Comparison of ENCODE assay signal across 8 cellular contexts in genomic region chr12:95205685-95206084, GRCh38. TPM values are rescaled to one million over a fixed set of nuclear protein-coding genes. Genes with fewer than 3 reads are reported as not detected.
DNase-seq lines count a peak whose midpoint lies in the region; ATAC-seq and TF ChIP-seq lines count a peak whose summit lies in the region.

No MANE protein-coding gene starts in this region.

- no peak for TF ChIP-seq CTCF in heart left ventricle (IDR thresholded peaks at IDR 0.05)

- H3K36me3 ChIP-seq in heart left ventricle: peaks cover 0 to 6% (median 0%) of the 10 kb centered on the region in 9 donors

- intact Hi-C loops in heart left ventricle (cut with DNase I) (loop anchor here in 1 of 10 donors (10.0 kb wide), 1 partner anchor 71 kb away; no protein-coding TSS in a partner anchor), sciatic nerve (cut with DNase I) (no loop called here)
- intact Hi-C loops in activated naive CD4-positive, alpha-beta T cell treated with anti-CD3 and anti-CD28 coated beads for 36 hours (cut with micrococcal nuclease): no loop called here

- peak; percentile 28 for ATAC-seq in activated T-helper 17 cell treated with anti-CD3 and anti-CD28 coated beads, Interleukin-2, amount 50 U/mL, for 72 hours (replicated peaks)
- ATAC-seq in heart left ventricle (peak; percentile 33 to 53 (median 50)), sciatic nerve (peak; percentile 86), GM18858 (IDR thresholded peaks at IDR 0.05; ENCODE audit: unreplicated experiment) (no peak), HG03520 (IDR thresholded peaks at IDR 0.05; ENCODE audit: unreplicated experiment) (no peak), T-helper 17 cell (no peak)

- CTCF ChIA-PET in activated naive CD4-positive, alpha-beta T cell treated with anti-CD3 and anti-CD28 coated beads for 36 hours (lab: Charles Lee): interaction anchor here (0.6 kb wide), 1 partner anchor 133 kb away, joined by 3 read pairs; no protein-coding TSS in a partner anchor

- TF ChIP-seq POLR2A in heart left ventricle (IDR thresholded peaks at IDR 0.05): no peak

- H3K27me3 Mint-ChIP-seq in activated T-helper 17 cell treated with anti-CD3 and anti-CD28 coated beads, Interleukin-2, amount 50 U/mL, for 72 hours: no peaks in the 10 kb centered on the region
- H3K27me3 Mint-ChIP-seq in activated naive CD4-positive, alpha-beta T cell treated with anti-CD3 and anti-CD28 coated beads for 36 hours (ENCODE audit: low read depth): no peaks in the 10 kb centered on the region
- peaks cover under 1% of the 10 kb centered on the region for H3K27me3 Mint-ChIP-seq in T-helper 17 cell

- no peaks in the 10 kb centered on the region for H3K36me3 Mint-ChIP-seq in activated T-helper 17 cell treated with anti-CD3 and anti-CD28 coated beads, Interleukin-2, amount 50 U/mL, for 72 hours (ENCODE audit: low read depth)
- H3K36me3 Mint-ChIP-seq in activated naive CD4-positive, alpha-beta T cell treated with anti-CD3 and anti-CD28 coated beads for 36 hours (ENCODE audit: low read depth): no peaks in the 10 kb centered on the region
- no peaks in the 10 kb centered on the region for H3K36me3 Mint-ChIP-seq in T-helper 17 cell (ENCODE audit: low read depth)

- no peak overlapping the region for H3K27ac Mint-ChIP-seq in activated T-helper 17 cell treated with anti-CD3 and anti-CD28 coated beads, Interleukin-2, amount 50 U/mL, for 72 hours
- H3K27ac Mint-ChIP-seq in activated naive CD4-positive, alpha-beta T cell treated with anti-CD3 and anti-CD28 coated beads for 36 hours: no peak overlapping the region
- no peak overlapping the region for H3K27ac Mint-ChIP-seq in T-helper 17 cell

- H3K27me3 ChIP-seq in heart left ventricle: no peaks in the 10 kb centered on the region

- WGBS in heart left ventricle, 4 donors: 17 to 49% (median 38%) methylated on average over 2 to 4 of the region's 4 CpGs

- H3K4me3 Mint-ChIP-seq in activated T-helper 17 cell treated with anti-CD3 and anti-CD28 coated beads, Interleukin-2, amount 50 U/mL, for 72 hours: no peak overlapping the region
- no peak overlapping the region for H3K4me3 Mint-ChIP-seq in activated naive CD4-positive, alpha-beta T cell treated with anti-CD3 and anti-CD28 coated beads for 36 hours
- no peak overlapping the region for H3K4me3 Mint-ChIP-seq in T-helper 17 cell

- H3K9me3 Mint-ChIP-seq in activated T-helper 17 cell treated with anti-CD3 and anti-CD28 coated beads, Interleukin-2, amount 50 U/mL, for 72 hours: no peaks in the 10 kb centered on the region
- H3K9me3 Mint-ChIP-seq in activated naive CD4-positive, alpha-beta T cell treated with anti-CD3 and anti-CD28 coated beads for 36 hours: no peaks in the 10 kb centered on the region

- peak overlapping the region in 11 of 12 donors; percentile 10 to 90 (median 75) for H3K27ac ChIP-seq in heart left ventricle

- H3K9me3 ChIP-seq in heart left ventricle: no peaks in the 10 kb centered on the region
- H3K9me3 ChIP-seq in T-helper 17 cell (ENCODE audit: control insufficient read depth, low read length, poor library complexity, severe bottlenecking): no peaks in the 10 kb centered on the region

- H3K4me3 ChIP-seq in heart left ventricle: no peak overlapping the region

- peaks cover 5% of the 10 kb centered on the region for H3K4me1 Mint-ChIP-seq in activated T-helper 17 cell treated with anti-CD3 and anti-CD28 coated beads, Interleukin-2, amount 50 U/mL, for 72 hours
- peaks cover 18% of the 10 kb centered on the region for H3K4me1 Mint-ChIP-seq in activated naive CD4-positive, alpha-beta T cell treated with anti-CD3 and anti-CD28 coated beads for 36 hours (ENCODE audit: low read depth)
- H3K4me1 Mint-ChIP-seq in T-helper 17 cell: peaks cover 3% of the 10 kb centered on the region

- DNase-seq in GM04503 (ENCODE audit: low read depth): peak; percentile 50
- DNase-seq in heart left ventricle: peak in 2 of 5 donors; percentile 20 to 33
- DNase-seq in sciatic nerve (ENCODE audit: low spot score): no peak
- DNase-seq in activated naive CD4-positive, alpha-beta T cell treated with anti-CD3 and anti-CD28 coated beads for 36 hours: no peak
- no peak for DNase-seq in T-helper 17 cell

- H3K4me1 ChIP-seq in heart left ventricle: peaks cover 3 to 60% (median 43%) of the 10 kb centered on the region in 12 donors

RNA-seq across cellular contexts. Expression of gene FGD6, which starts 11.6 kb away (rescaled TPM):
- 1 to 10 TPM; 1.4 to 2.6 TPM for total RNA-seq in activated T-helper 17 cell treated with anti-CD3 and anti-CD28 coated beads, Interleukin-2, amount 50 U/mL, for 72 hours
- total RNA-seq in heart left ventricle: 10 to 100 TPM; 11.9 to 29.1 (median 19.5) TPM
- 1 to 10 TPM; 2.8 to 2.9 TPM for polyA plus RNA-seq in heart left ventricle
- total RNA-seq in sciatic nerve: 22.2 TPM
- 1 to 10 TPM; 2.0 TPM for total RNA-seq in activated naive CD4-positive, alpha-beta T cell treated with anti-CD3 and anti-CD28 coated beads for 36 hours
- 1 to 10 TPM; 1.2 to 1.3 TPM for total RNA-seq in T-helper 17 cell

RNA-seq across cellular contexts. Expression of gene VEZT, which starts 11.9 kb away (rescaled TPM):
- total RNA-seq in activated T-helper 17 cell treated with anti-CD3 and anti-CD28 coated beads, Interleukin-2, amount 50 U/mL, for 72 hours: 10 to 100 TPM; 42.9 to 49.3 TPM
- total RNA-seq in heart left ventricle (10 to 100 TPM; 53.6 to 89.9 (median 66.2) TPM), sciatic nerve (71.6 TPM), T-helper 17 cell (10 to 100 TPM; 46.4 to 54.9 TPM)
- polyA plus RNA-seq in heart left ventricle: 10 to 100 TPM; 14.6 to 36.2 TPM
- 10 to 100 TPM; 41.3 to 42.5 TPM for total RNA-seq in activated naive CD4-positive, alpha-beta T cell treated with anti-CD3 and anti-CD28 coated beads for 36 hours

Comparison
In these comparisons a context has a peak if more than half of its experiments do, and no peak if none do; other contexts are left out.
1. ATAC-seq: peak in activated T-helper 17 cell treated with anti-CD3 and anti-CD28 coated beads, Interleukin-2, amount 50 U/mL, for 72 hours (single experiment), heart left ventricle (4 of 4) and sciatic nerve (single experiment); none in GM18858 (single experiment), HG03520 (single experiment) and T-helper 17 cell (single experiment).